In genomic region chr18:79714531-79715240, GRCh38 we compare ENCODE assay signal across 16 cellular contexts. TPM values are rescaled to one million over a fixed set of nuclear protein-coding genes. Genes with fewer than 3 reads are reported as not detected.
DNase-seq lines count a peak whose midpoint lies in the region; ATAC-seq and TF ChIP-seq lines count a peak whose summit lies in the region.
"Had no signal": no experiment of that assay in that cellular context is flagged by ENCODE, and none has a peak within 500 bp of the region (broad histone marks: within the 10 kb centered on the region; RNA-seq: fewer than 3 reads in every experiment).

No MANE protein-coding gene starts in this region.

- no peak overlapping the region for H3K4me3 ChIP-seq in right atrium auricular region
- H3K4me3 ChIP-seq: A549, GM23248 had no signal

- no peak overlapping the region for H3K27ac ChIP-seq in right atrium auricular region
- H3K27ac ChIP-seq: A549, GM23248 had no signal

- H3K9me3 ChIP-seq in right atrium auricular region, result no peaks in the 10 kb centered on the region
- H3K9me3 ChIP-seq: A549 had no signal

- intact Hi-C loops in left cardiac atrium (cut with DNase I), result no loop called here

- TF ChIP-seq CTCF in right atrium auricular region (IDR thresholded peaks at IDR 0.05), result no peak

- ATAC-seq in left cardiac atrium (peak in 1 of 2 donors; percentile 21), left lobe of liver (peak; percentile 71), GM21825 (IDR thresholded peaks at IDR 0.05; ENCODE audit: unreplicated experiment) (no peak), HG02970 (IDR thresholded peaks at IDR 0.05; ENCODE audit: low FRiP score, unreplicated experiment) (no peak)
- ATAC-seq: A549; CD8-positive, alpha-beta T cell; HCT116 had no signal

- H3K4me1 ChIP-seq in right atrium auricular region, result no peaks in the 10 kb centered on the region
- H3K4me1 ChIP-seq: A549 had no signal

- H3K36me3 ChIP-seq in right atrium auricular region, result peaks cover 63% of the 10 kb centered on the region

- no peaks in the 10 kb centered on the region for H3K27me3 ChIP-seq in right atrium auricular region

- peak; percentile 14 for DNase-seq in left cardiac atrium
- DNase-seq in right atrium auricular region (ENCODE audit: low spot score), result no peak
- DNase-seq in cortex of kidney (lab: John Stamatoyannopoulos, UW), result peak; percentile 31
- DNase-seq in left lobe of liver (ENCODE audit: low spot score), result peak; percentile 69
- no peak for DNase-seq in NCI-H1092 (lab: John Stamatoyannopoulos, UW)
- DNase-seq: COR-L47, DMS153, DMS79 treated with DMSO at 0.1 percent for 48 hours, EL, GM23248, IMR-90 had no signal

RNA-seq across cellular contexts. Expression of gene CTDP1, which starts 35.1 kb away (rescaled TPM):
- total RNA-seq in left cardiac atrium (10 to 100 TPM in 1 of 2 donors, 1 to 10 TPM in 1; 9.7 to 11.7 TPM), right atrium auricular region (1 to 10 TPM; 6.3 to 9.2 TPM), left lobe of liver (10.1 TPM)

Comparison
In these comparisons a context has a peak if more than half of its experiments do, and no peak if none do; other contexts are left out.
1. DNase-seq: peak in left cardiac atrium (single experiment), cortex of kidney (single experiment) and left lobe of liver (single experiment); none in right atrium auricular region (single experiment) and NCI-H1092 (single experiment).